In the genomic region with DNA sequence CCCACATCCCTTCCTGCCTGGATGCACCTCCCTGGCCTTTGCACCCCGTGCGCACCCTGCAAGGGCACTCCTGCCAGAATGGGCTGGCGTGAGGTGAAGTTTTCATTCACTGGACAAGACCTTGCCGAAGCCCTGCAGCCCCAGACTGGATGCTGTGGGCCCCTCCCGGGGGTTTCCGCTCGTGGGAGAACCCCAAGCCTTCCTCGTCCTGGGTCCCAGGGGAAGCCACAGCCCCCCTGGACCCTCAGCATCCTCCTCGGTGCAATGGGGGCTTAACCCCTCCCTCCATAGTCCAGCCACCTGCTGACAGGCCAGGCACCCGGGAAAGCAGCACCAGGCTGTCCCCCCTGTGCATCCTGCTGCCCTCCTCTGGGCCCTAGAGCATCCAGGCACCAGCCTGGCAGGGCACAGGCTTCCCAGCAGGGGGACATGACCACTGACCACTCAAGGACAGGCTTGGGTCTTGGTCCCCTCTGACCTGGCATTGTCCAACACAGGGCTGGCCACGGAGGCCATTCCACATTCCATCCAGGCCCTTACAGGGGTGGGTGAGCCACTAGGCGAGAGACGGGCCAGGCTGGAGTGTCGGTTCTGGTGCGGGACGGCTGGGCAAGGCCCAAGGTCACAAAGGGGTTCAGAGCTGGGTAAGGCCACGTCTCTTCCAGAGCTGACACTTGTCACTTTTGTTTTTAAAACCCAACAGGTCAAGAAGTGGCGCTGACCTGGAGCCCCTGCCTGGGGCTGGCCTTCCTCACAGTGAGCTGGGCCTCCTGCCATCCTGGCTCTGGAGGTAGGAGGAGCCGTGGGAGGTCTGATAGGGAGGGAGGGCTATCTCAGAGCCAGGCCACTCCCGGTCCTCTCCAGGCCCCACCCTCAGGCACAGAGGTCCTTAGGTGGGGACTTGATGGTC, we compare ENCODE assay signal across 9 cellular contexts. TPM values are rescaled to one million over a fixed set of nuclear protein-coding genes. Genes with fewer than 3 reads are reported as not detected.
DNase-seq lines count a peak whose midpoint lies in the region; ATAC-seq and TF ChIP-seq lines count a peak whose summit lies in the region.
"Had no signal": no experiment of that assay in that cellular context is flagged by ENCODE, and none has a peak within 500 bp of the region (broad histone marks: within the 10 kb centered on the region; RNA-seq: fewer than 3 reads in every experiment).

No MANE protein-coding gene starts in this region.

- H3K36me3 ChIP-seq in left lung = peaks cover 0 to 100% of the 10 kb centered on the region in 2 donors
- H3K36me3 ChIP-seq in upper lobe of right lung = peaks cover 63% of the 10 kb centered on the region

- ATAC-seq in activated CD8-positive, alpha-beta T cell treated with anti-CD3 and anti-CD28 coated beads for 36 hours = peak; percentile 40
- ATAC-seq in activated CD8-positive, alpha-beta T cell treated with anti-CD3 and anti-CD28 coated beads, Interleukin-2, amount 10 ng/mL, durations not matched to agents 7 days and 5 days = no peak
- ATAC-seq in left lung (peak; percentile 52), upper lobe of right lung (peak; percentile 42), HG02981 (IDR thresholded peaks at IDR 0.05; ENCODE audit: unreplicated experiment) (no peak)

- POLR2A ChIA-PET in activated CD8-positive, alpha-beta T cell treated with anti-CD3 and anti-CD28 coated beads for 36 hours (lab: Charles Lee) = no interaction called here
- POLR2A ChIA-PET in activated CD8-positive, alpha-beta T cell treated with anti-CD3 and anti-CD28 coated beads, Interleukin-2, amount 10 ng/mL, durations not matched to agents 7 days and 5 days (lab: Charles Lee) = no interaction called here

- no peak for TF ChIP-seq CTCF in activated CD8-positive, alpha-beta T cell treated with anti-CD3 and anti-CD28 coated beads for 36 hours (IDR thresholded peaks at IDR 0.05)
- TF ChIP-seq CTCF in choroid plexus epithelial cell (conservative IDR thresholded peaks at IDR 0.05; ENCODE audit: low read depth, low read length) = peak; percentile 4
- no peak for TF ChIP-seq CTCF in left lung (IDR thresholded peaks at IDR 0.05)
- TF ChIP-seq CTCF in upper lobe of right lung (IDR thresholded peaks at IDR 0.05) = no peak

- H3K27me3 Mint-ChIP-seq in activated CD8-positive, alpha-beta T cell treated with anti-CD3 and anti-CD28 coated beads for 36 hours = no peaks in the 10 kb centered on the region
- H3K27me3 Mint-ChIP-seq in activated CD8-positive, alpha-beta T cell treated with anti-CD3 and anti-CD28 coated beads, Interleukin-2, amount 10 ng/mL, durations not matched to agents 7 days and 5 days (ENCODE audit: low read depth) = no peaks in the 10 kb centered on the region

- DNase-seq in activated CD8-positive, alpha-beta T cell treated with anti-CD3 and anti-CD28 coated beads for 36 hours = no peak
- DNase-seq in activated CD8-positive, alpha-beta T cell treated with anti-CD3 and anti-CD28 coated beads, Interleukin-2, amount 10 ng/mL, durations not matched to agents 7 days and 5 days = no peak
- DNase-seq in choroid plexus epithelial cell (ENCODE audit: low read depth) (peak; percentile 42), left lung (no peak), upper lobe of right lung (no peak), activated T-cell treated with anti-CD3 and anti-CD28 coated beads for 4 hours (no peak), NCI-H1436 treated with DMSO at 0.1 percent for 48 hours (lab: John Stamatoyannopoulos, UW) (no peak)
- DNase-seq: NCI-H1105 had no signal

- no peaks in the 10 kb centered on the region for H3K9me3 Mint-ChIP-seq in activated CD8-positive, alpha-beta T cell treated with anti-CD3 and anti-CD28 coated beads for 36 hours
- H3K9me3 Mint-ChIP-seq in activated CD8-positive, alpha-beta T cell treated with anti-CD3 and anti-CD28 coated beads, Interleukin-2, amount 10 ng/mL, durations not matched to agents 7 days and 5 days (ENCODE audit: insufficient read depth) = no peaks in the 10 kb centered on the region

- no peaks in the 10 kb centered on the region for H3K36me3 Mint-ChIP-seq in activated CD8-positive, alpha-beta T cell treated with anti-CD3 and anti-CD28 coated beads for 36 hours (ENCODE audit: low read depth)
- H3K36me3 Mint-ChIP-seq in activated CD8-positive, alpha-beta T cell treated with anti-CD3 and anti-CD28 coated beads, Interleukin-2, amount 10 ng/mL, durations not matched to agents 7 days and 5 days (ENCODE audit: low read depth) = no peaks in the 10 kb centered on the region

- no peak overlapping the region for H3K4me3 Mint-ChIP-seq in activated CD8-positive, alpha-beta T cell treated with anti-CD3 and anti-CD28 coated beads for 36 hours
- H3K4me3 Mint-ChIP-seq in activated CD8-positive, alpha-beta T cell treated with anti-CD3 and anti-CD28 coated beads, Interleukin-2, amount 10 ng/mL, durations not matched to agents 7 days and 5 days = no peak overlapping the region

- H3K9me3 ChIP-seq in left lung = no peaks in the 10 kb centered on the region
- no peaks in the 10 kb centered on the region for H3K9me3 ChIP-seq in upper lobe of right lung

- no peaks in the 10 kb centered on the region for H3K4me1 Mint-ChIP-seq in activated CD8-positive, alpha-beta T cell treated with anti-CD3 and anti-CD28 coated beads for 36 hours (ENCODE audit: low read depth)
- H3K4me1 Mint-ChIP-seq in activated CD8-positive, alpha-beta T cell treated with anti-CD3 and anti-CD28 coated beads, Interleukin-2, amount 10 ng/mL, durations not matched to agents 7 days and 5 days (ENCODE audit: low read depth) = no peaks in the 10 kb centered on the region

- H3K4me1 ChIP-seq in left lung = peaks cover 49 to 77% of the 10 kb centered on the region in 2 donors
- H3K4me1 ChIP-seq in upper lobe of right lung = peaks cover 72% of the 10 kb centered on the region

- H3K27ac Mint-ChIP-seq in activated CD8-positive, alpha-beta T cell treated with anti-CD3 and anti-CD28 coated beads for 36 hours = no peak overlapping the region
- no peak overlapping the region for H3K27ac Mint-ChIP-seq in activated CD8-positive, alpha-beta T cell treated with anti-CD3 and anti-CD28 coated beads, Interleukin-2, amount 10 ng/mL, durations not matched to agents 7 days and 5 days

- H3K27ac ChIP-seq in left lung (peak overlapping the region in 1 of 2 donors; percentile 75), upper lobe of right lung (peak overlapping the region; percentile 80)

- CTCF ChIA-PET in activated CD8-positive, alpha-beta T cell treated with anti-CD3 and anti-CD28 coated beads for 36 hours (lab: Charles Lee) = no interaction called here
- CTCF ChIA-PET in activated CD8-positive, alpha-beta T cell treated with anti-CD3 and anti-CD28 coated beads, Interleukin-2, amount 10 ng/mL, durations not matched to agents 7 days and 5 days (lab: Charles Lee) = no interaction called here

- intact Hi-C loops in activated CD8-positive, alpha-beta T cell treated with anti-CD3 and anti-CD28 coated beads for 36 hours (cut with micrococcal nuclease) = no loop called here
- intact Hi-C loops in left lung (cut with DNase I) (no loop called here), upper lobe of right lung (cut with DNase I) (no loop called here)

- H3K4me3 ChIP-seq in choroid plexus epithelial cell (ENCODE audit: low read depth, low read length) = no peak overlapping the region
- no peak overlapping the region for H3K4me3 ChIP-seq in left lung
- H3K4me3 ChIP-seq in upper lobe of right lung = no peak overlapping the region

- no peaks in the 10 kb centered on the region for H3K27me3 ChIP-seq in left lung
- no peaks in the 10 kb centered on the region for H3K27me3 ChIP-seq in upper lobe of right lung

RNA-seq across cellular contexts. Expression of gene PPARA, which starts 41.5 kb away (rescaled TPM):
- 10 to 100 TPM in 1 of 2 experiments, 1 to 10 TPM in 1; 9.1 to 11.8 TPM for total RNA-seq in activated CD8-positive, alpha-beta T cell treated with anti-CD3 and anti-CD28 coated beads for 36 hours
- total RNA-seq in activated CD8-positive, alpha-beta T cell treated with anti-CD3 and anti-CD28 coated beads, Interleukin-2, amount 10 ng/mL, durations not matched to agents 7 days and 5 days = 10 to 100 TPM; 17.9 to 18.1 TPM
- total RNA-seq in left lung (10 to 100 TPM; 19.4 to 22.3 TPM), upper lobe of right lung (18.4 TPM)

Comparison
In these comparisons a context has a peak if more than half of its experiments do, and no peak if none do; other contexts are left out.
1. ATAC-seq: peak in activated CD8-positive, alpha-beta T cell treated with anti-CD3 and anti-CD28 coated beads for 36 hours (single experiment), left lung (single experiment) and upper lobe of right lung (single experiment); none in activated CD8-positive, alpha-beta T cell treated with anti-CD3 and anti-CD28 coated beads, Interleukin-2, amount 10 ng/mL, durations not matched to agents 7 days and 5 days (single experiment) and HG02981 (single experiment).